In genomic region chr7:16268821-16269768, GRCh38 we compare ENCODE assay signal across 13 cellular contexts.
DNase-seq lines count a peak whose midpoint lies in the region; ATAC-seq and TF ChIP-seq lines count a peak whose summit lies in the region.
"Had no signal": no experiment of that assay in that cellular context is flagged by ENCODE, and none has a peak within 500 bp of the region (broad histone marks: within the 10 kb centered on the region; RNA-seq: fewer than 3 reads in every experiment).

No MANE protein-coding gene starts in this region.

- H3K4me3 Mint-ChIP-seq in stimulated activated effector memory CD8-positive, alpha-beta T cell treated with anti-CD3 and anti-CD28 coated beads, Interleukin-12 subunit alpha, Interleukin-12 subunit beta, amount 100 ng/mL, for 72 hours = no peak overlapping the region
- H3K4me3 Mint-ChIP-seq: B cell had no signal

- ATAC-seq in Right ventricle myocardium inferior (peak; percentile 57), GM18511 (IDR thresholded peaks at IDR 0.05; ENCODE audit: unreplicated experiment) (no peak)
- peak; percentile 47 for ATAC-seq in stimulated activated effector memory CD8-positive, alpha-beta T cell treated with anti-CD3 and anti-CD28 coated beads, Interleukin-12 subunit alpha, Interleukin-12 subunit beta, amount 100 ng/mL, for 72 hours

- H3K36me3 Mint-ChIP-seq in stimulated activated effector memory CD8-positive, alpha-beta T cell treated with anti-CD3 and anti-CD28 coated beads, Interleukin-12 subunit alpha, Interleukin-12 subunit beta, amount 100 ng/mL, for 72 hours = no peaks in the 10 kb centered on the region

- H3K4me1 Mint-ChIP-seq in stimulated activated effector memory CD8-positive, alpha-beta T cell treated with anti-CD3 and anti-CD28 coated beads, Interleukin-12 subunit alpha, Interleukin-12 subunit beta, amount 100 ng/mL, for 72 hours = no peaks in the 10 kb centered on the region
- H3K4me1 Mint-ChIP-seq: B cell had no signal

- DNase-seq in Right ventricle myocardium inferior (ENCODE audit: missing footprints) = no peak
- DNase-seq in cardiac septum (ENCODE audit: low spot score) = no peak
- peak; percentile 76 for DNase-seq in OCI-M2 (lab: John Stamatoyannopoulos, UW; ENCODE audit: unreplicated experiment)
- peak; percentile 87 to 98 for DNase-seq in erythroblast (lab: John Stamatoyannopoulos, UW)
- DNase-seq in stimulated activated effector memory CD8-positive, alpha-beta T cell treated with anti-CD3 and anti-CD28 coated beads, Interleukin-12 subunit alpha, Interleukin-12 subunit beta, amount 100 ng/mL, for 72 hours (ENCODE audit: low spot score in 2 of 2) = no peak
- no peak for DNase-seq in NCI-H774 (lab: John Stamatoyannopoulos, UW)
- DNase-seq in cerebellar cortex (ENCODE audit: low spot score) = no peak
- DNase-seq: activated CD8-positive, alpha-beta memory T cell treated with anti-CD3 and anti-CD28 coated beads for 24 hours; aorta; spleen; stimulated activated naive CD4-positive, alpha-beta T cell had no signal

- H3K27ac Mint-ChIP-seq in stimulated activated effector memory CD8-positive, alpha-beta T cell treated with anti-CD3 and anti-CD28 coated beads, Interleukin-12 subunit alpha, Interleukin-12 subunit beta, amount 100 ng/mL, for 72 hours = no peak overlapping the region
- H3K27ac Mint-ChIP-seq: B cell had no signal

- no peak for TF ChIP-seq POLR2A in erythroblast (IDR thresholded peaks at IDR 0.05; ENCODE audit: low read length)

- intact Hi-C loops in Right ventricle myocardium inferior (cut with DNase I) = no loop called here
- intact Hi-C loops in cardiac septum (cut with DNase I) = no loop called here

- peaks cover 2% of the 10 kb centered on the region for H3K9me3 Mint-ChIP-seq in stimulated activated effector memory CD8-positive, alpha-beta T cell treated with anti-CD3 and anti-CD28 coated beads, Interleukin-12 subunit alpha, Interleukin-12 subunit beta, amount 100 ng/mL, for 72 hours

Comparison
In these comparisons a context has a peak if more than half of its experiments do, and no peak if none do; other contexts are left out.
1. DNase-seq: peak in OCI-M2 (single experiment) and erythroblast (2 of 2); none in Right ventricle myocardium inferior (single experiment), cardiac septum (single experiment), stimulated activated effector memory CD8-positive, alpha-beta T cell treated with anti-CD3 and anti-CD28 coated beads, Interleukin-12 subunit alpha, Interleukin-12 subunit beta, amount 100 ng/mL, for 72 hours (0 of 2), NCI-H774 (single experiment) and cerebellar cortex (single experiment).